1 cellular context compared by ENCODE assay signal in genomic region chr12:121799842-121800693, GRCh38.
TF ChIP-seq lines count a peak whose summit lies in the region.

No MANE protein-coding gene starts in this region.

TF ChIP-seq in K562, 482 proteins besides CTCF, POLR2A, EP300 and RAD21 (continued from another document and continues in another):
- TF ChIP-seq NCOA4 (IDR thresholded peaks at IDR 0.05; ENCODE audit: partially characterized antibody) (no peak), REST (CRISPR knock-in tag; IDR thresholded peaks at IDR 0.05; ENCODE audit: low read depth) (0 out of 2 replicates have a peak, but pooled peaks have one; percentile 20), SMC3 (conservative IDR thresholded peaks at IDR 0.05; ENCODE audit: insufficient read depth, low read depth, low read length) (no peak), THRAP3 (IDR thresholded peaks at IDR 0.05; ENCODE audit: borderline replicate concordance) (no peak), CBX8 (IDR thresholded peaks at IDR 0.05; ENCODE audit: borderline replicate concordance, extremely low read depth, low read depth, low read length, poor library complexity, severe bottlenecking) (no peak), ZNF668 (CRISPR knock-in tag; IDR thresholded peaks at IDR 0.05) (no peak), GTF2F1 (IDR thresholded peaks at IDR 0.05; ENCODE audit: low read depth, low read length) (no peak), ZNF121 (CRISPR knock-in tag; conservative IDR thresholded peaks at IDR 0.05) (no peak), ZNF518B (CRISPR knock-in tag; IDR thresholded peaks at IDR 0.05) (no peak), ZBTB9 (CRISPR knock-in tag; IDR thresholded peaks at IDR 0.05) (0 out of 2 replicates have a peak, but pooled peaks have one; percentile 17), ERF (CRISPR knock-in tag; IDR thresholded peaks at IDR 0.05) (peak; percentile 51; the same call in 1 of the 2 replicates), ATF1 (CRISPR knock-in tag; IDR thresholded peaks at IDR 0.05) (no peak), ATF1 (tag; IDR thresholded peaks at IDR 0.05) (peak; percentile 60; the same call in 1 of the 2 replicates), ATF3 (IDR thresholded peaks at IDR 0.05) (peak; percentile 76), ATF3 (CRISPR knock-in tag; conservative IDR thresholded peaks at IDR 0.05) (no peak), NR1H2 (CRISPR knock-in tag; IDR thresholded peaks at IDR 0.05) (no peak), SFPQ (IDR thresholded peaks at IDR 0.05; ENCODE audit: low read depth, low read length) (no peak), KDM2B (CRISPR knock-in tag; IDR thresholded peaks at IDR 0.05) (no peak), LARP7 (IDR thresholded peaks at IDR 0.05) (no peak), YBX1 (IDR thresholded peaks at IDR 0.05) (no peak), USF1 (CRISPR knock-in tag; IDR thresholded peaks at IDR 0.05) (no peak), BRCA1 (IDR thresholded peaks at IDR 0.05) (no peak), BRCA1 (CRISPR knock-in tag; IDR thresholded peaks at IDR 0.05) (no peak), POU5F1 (IDR thresholded peaks at IDR 0.05; ENCODE audit: borderline replicate concordance, low read depth, low read length, partially characterized antibody) (no peak), SRSF7 (optimal IDR thresholded peaks at IDR 0.05; ENCODE audit: low read depth, low read length) (no peak), MXD1 (CRISPR knock-in tag; IDR thresholded peaks at IDR 0.05; ENCODE audit: borderline replicate concordance, poor library complexity, severe bottlenecking) (no peak), ZNF3 (CRISPR knock-in tag; IDR thresholded peaks at IDR 0.05) (no peak), ZBTB34 (CRISPR knock-in tag; IDR thresholded peaks at IDR 0.05) (no peak), ZC3H8 (IDR thresholded peaks at IDR 0.05) (no peak), RBM14 (IDR thresholded peaks at IDR 0.05; ENCODE audit: borderline replicate concordance, insufficient read depth, low read depth, low read length) (0 out of 2 replicates have a peak, but pooled peaks have one; percentile 57), ZNF311 (CRISPR knock-in tag; IDR thresholded peaks at IDR 0.05) (no peak), CEBPB (tag; IDR thresholded peaks at IDR 0.05) (no peak), TSHZ1 (CRISPR knock-in tag; IDR thresholded peaks at IDR 0.05) (no peak), RFX5 (IDR thresholded peaks at IDR 0.05; ENCODE audit: low read depth, low read length) (no peak), E2F8 (IDR thresholded peaks at IDR 0.05; ENCODE audit: low read depth, partially characterized antibody) (no peak), RBBP5 (IDR thresholded peaks at IDR 0.05; ENCODE audit: borderline replicate concordance, insufficient read depth, low read length, poor library complexity, severe bottlenecking) (peak; percentile 33), ZNF232 (CRISPR knock-in tag; IDR thresholded peaks at IDR 0.05) (0 out of 2 replicates have a peak, but pooled peaks have one; percentile 38), FOXA1 (IDR thresholded peaks at IDR 0.05; ENCODE audit: borderline replicate concordance) (no peak), ZFX (CRISPR knock-in tag; IDR thresholded peaks at IDR 0.05) (peak; percentile 66), POLR2AphosphoS5 (IDR thresholded peaks at IDR 0.05; ENCODE audit: control insufficient read depth, insufficient read depth, low read depth, low read length) (no peak; the same call in 1 of the 2 replicates)
